8 cellular contexts compared by ENCODE assay signal in genomic region chr16:86437348-86437747, GRCh38.
"Had no signal": no experiment of that assay in that cellular context is flagged by ENCODE, and none has a peak within 500 bp of the region (broad histone marks: within the 10 kb centered on the region; RNA-seq: fewer than 3 reads in every experiment).

No MANE protein-coding gene starts in this region.

- H3K4me1 ChIP-seq: HAP-1 had no signal

- H2AFZ ChIP-seq: GM23338 had no signal

- H3K27ac ChIP-seq: HL-60, KMS-11 had no signal

- ATAC-seq: GM23338, HCT116 had no signal

- H3K4me2 ChIP-seq: GM23338, KMS-11 had no signal

- H3K9ac ChIP-seq: KMS-11 had no signal

- H3K4me3 ChIP-seq: GM23338, HAP-1 had no signal

- H3K36me3 ChIP-seq: HAP-1 had no signal

- DNase-seq: H7, Karpas-422, KBM-7 had no signal

- H3K9me3 ChIP-seq: HAP-1 had no signal
